ENCODE assay signal across 1 cellular context in genomic region chr2:201008000-201008829, GRCh38.
TF ChIP-seq lines count a peak whose summit lies in the region.

No MANE protein-coding gene starts in this region.

TF ChIP-seq in HepG2, 621 proteins besides CTCF, POLR2A, EP300 and RAD21 (continued from another document and continues in another):
- TF ChIP-seq ZNF274 (CRISPR knock-in tag; IDR thresholded peaks at IDR 0.05) (no peak; the same call in 1 of the 2 replicates), RXRA (CRISPR knock-in tag; IDR thresholded peaks at IDR 0.05) (peak; percentile 17; the same call in 1 of the 2 replicates), ELF1 (CRISPR knock-in tag; IDR thresholded peaks at IDR 0.05) (no peak), ISL2 (CRISPR knock-in tag; IDR thresholded peaks at IDR 0.05) (peak; percentile 83), BCL3 (CRISPR knock-in tag; IDR thresholded peaks at IDR 0.05) (no peak), FOXO4 (CRISPR knock-in tag; conservative IDR thresholded peaks at IDR 0.05) (no peak), FOSL2 (CRISPR knock-in tag; IDR thresholded peaks at IDR 0.05) (peak; percentile 20; the same call in 1 of the 2 replicates), ZNF407 (CRISPR knock-in tag; IDR thresholded peaks at IDR 0.05; ENCODE audit: not compliant biosample characterization) (no peak), JARID2 (CRISPR knock-in tag; IDR thresholded peaks at IDR 0.05; ENCODE audit: insufficient replicate concordance) (no peak), ZBTB40 (IDR thresholded peaks at IDR 0.05) (no peak), ZBTB40 (CRISPR knock-in tag; IDR thresholded peaks at IDR 0.05) (no peak), NFIB (CRISPR knock-in tag; IDR thresholded peaks at IDR 0.05; ENCODE audit: borderline replicate concordance) (no peak), BRCA1 (CRISPR knock-in tag; IDR thresholded peaks at IDR 0.05) (no peak), HMG20A (CRISPR knock-in tag; IDR thresholded peaks at IDR 0.05; ENCODE audit: borderline replicate concordance) (peak; percentile 89; the same call in 1 of the 2 replicates), DZIP1 (CRISPR knock-in tag; IDR thresholded peaks at IDR 0.05) (no peak), MTA3 (CRISPR knock-in tag; IDR thresholded peaks at IDR 0.05) (no peak), HNRNPL (IDR thresholded peaks at IDR 0.05; ENCODE audit: low read depth, low read length) (no peak), ZNF138 (CRISPR knock-in tag; IDR thresholded peaks at IDR 0.05; ENCODE audit: low read depth) (no peak), KLF11 (CRISPR knock-in tag; IDR thresholded peaks at IDR 0.05) (no peak), ZNF878 (CRISPR knock-in tag; IDR thresholded peaks at IDR 0.05) (0 out of 2 replicates have a peak, but pooled peaks have one; percentile 1), FOXO1 (CRISPR knock-in tag; IDR thresholded peaks at IDR 0.05) (no peak; the same call in 1 of the 2 replicates), SUZ12 (IDR thresholded peaks at IDR 0.05; ENCODE audit: low read depth, low read length) (no peak), HNF4G (IDR thresholded peaks at IDR 0.05; ENCODE audit: borderline replicate concordance, low read depth, low read length) (peak; percentile 15; the same call in 1 of the 2 replicates), HNF4G (CRISPR knock-in tag; IDR thresholded peaks at IDR 0.05; ENCODE audit: borderline replicate concordance, low read depth) (no peak), TFE3 (CRISPR knock-in tag; IDR thresholded peaks at IDR 0.05) (peak; percentile 51), ZNF264 (CRISPR knock-in tag; IDR thresholded peaks at IDR 0.05) (peak; percentile 52; the same call in 1 of the 2 replicates), ZBTB42 (CRISPR knock-in tag; IDR thresholded peaks at IDR 0.05) (no peak; the same call in 1 of the 2 replicates), HOXA5 (CRISPR knock-in tag; IDR thresholded peaks at IDR 0.05) (0 out of 2 replicates have a peak, but pooled peaks have one; percentile 29)
